ENCODE assay signal across 1 cellular context in genomic region chr11:6813651-6814050, GRCh38.
TF ChIP-seq lines count a peak whose summit lies in the region.

No MANE protein-coding gene starts in this region.

TF ChIP-seq in GM23338, 12 proteins besides CTCF, POLR2A, EP300 and RAD21 (continued from another document):
- TF ChIP-seq REST (IDR thresholded peaks at IDR 0.05; ENCODE audit: unreplicated experiment) (no peak), EZH2phosphoT487 (IDR thresholded peaks at IDR 0.05; ENCODE audit: unreplicated experiment) (no peak), JUNB (IDR thresholded peaks at IDR 0.05; ENCODE audit: unreplicated experiment) (no peak)
